10 cellular contexts compared by ENCODE assay signal in the genomic region with DNA sequence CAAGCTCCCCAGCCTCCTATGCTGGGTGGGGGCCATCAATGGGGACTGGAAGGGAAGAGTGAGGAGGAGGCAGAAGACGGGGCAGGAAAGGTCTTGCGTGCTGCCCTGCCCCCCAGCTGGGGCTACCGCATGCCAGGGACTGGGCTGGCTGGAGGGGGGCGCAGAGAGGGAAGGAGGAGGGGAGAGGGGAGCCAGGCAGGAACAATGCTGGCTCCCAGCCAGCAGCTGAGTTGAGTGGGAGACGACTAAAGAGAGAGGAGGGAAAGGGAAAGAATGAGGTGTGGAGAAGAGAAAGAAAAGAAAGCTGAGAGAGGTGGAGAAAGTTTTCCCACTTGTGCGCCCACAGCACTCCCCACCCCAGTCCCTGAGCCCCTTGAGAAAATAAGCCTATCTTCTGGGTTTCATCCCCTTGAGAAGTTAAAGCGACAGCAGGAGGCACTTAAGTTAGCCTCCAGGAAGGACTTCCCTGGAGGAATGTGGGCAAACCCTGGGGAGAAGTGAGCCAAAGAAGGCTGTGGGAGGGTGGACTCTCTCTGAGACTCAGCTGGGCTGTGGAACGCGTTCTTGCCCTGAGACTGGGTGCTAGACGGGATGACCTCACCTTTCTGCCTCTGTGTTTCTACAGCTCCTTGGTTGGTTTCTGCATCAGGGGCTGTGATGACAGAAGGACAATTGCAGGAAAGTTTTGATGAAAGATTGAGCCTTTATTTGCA. TPM values are rescaled to one million over a fixed set of nuclear protein-coding genes. Genes with fewer than 3 reads are reported as not detected.
DNase-seq lines count a peak whose midpoint lies in the region; ATAC-seq, FAIRE-seq and TF ChIP-seq lines count a peak whose summit lies in the region.
"Had no signal": no experiment of that assay in that cellular context is flagged by ENCODE, and none has a peak within 500 bp of the region (broad histone marks: within the 10 kb centered on the region; RNA-seq: fewer than 3 reads in every experiment).

No MANE protein-coding gene starts in this region.

- intact Hi-C loops in left ventricle myocardium inferior (cut with micrococcal nuclease), result loop anchor here (2.0 kb wide), 1 partner anchor 35 kb away; no protein-coding TSS in a partner anchor
- intact Hi-C loops in vagina (cut with DNase I), result loop anchor here (1.0 kb wide), 1 partner anchor 36 kb away; no protein-coding TSS in a partner anchor

- peaks cover 59% of the 10 kb centered on the region for H3K4me1 Mint-ChIP-seq in WTC11

- peaks cover 50% of the 10 kb centered on the region for H3K4me1 ChIP-seq in cardiac muscle cell (ENCODE audit: low read depth)
- peaks cover 19% of the 10 kb centered on the region for H3K4me1 ChIP-seq in left ventricle myocardium inferior
- H3K4me1 ChIP-seq in iPS-15b (ENCODE audit: control insufficient read depth, insufficient read depth, low read length), result peaks cover 37% of the 10 kb centered on the region
- H3K4me1 ChIP-seq in vagina, result peaks cover 57% of the 10 kb centered on the region

- DNase-seq in cardiac muscle cell (ENCODE audit: low read depth in 1 of 2, low spot score in 1 of 2), result peak; percentile 53 to 68
- no peak for DNase-seq in left ventricle myocardium inferior
- DNase-seq in WTC11 (ENCODE audit: low spot score), result no peak
- no peak for DNase-seq in vagina (ENCODE audit: extremely low spot score in 2 of 2)
- DNase-seq in caudate nucleus (lab: John Stamatoyannopoulos, UW), result no peak
- DNase-seq in iPS-NIHi11 (ENCODE audit: low spot score), result no peak
- DNase-seq in HTR-8/SVneo (ENCODE audit: insufficient read length, low spot score), result no peak

- H3K4me3 ChIP-seq in cardiac muscle cell (peak overlapping the region; percentile 24), left ventricle myocardium inferior (no peak overlapping the region), iPS-15b (ENCODE audit: low read depth, low read length) (peak overlapping the region; percentile 48), vagina (peak overlapping the region in 1 of 2 donors; percentile 15)

- no peak for TF ChIP-seq POLR2A in vagina (IDR thresholded peaks at IDR 0.05)

- H3K36me3 Mint-ChIP-seq in WTC11, result no peaks in the 10 kb centered on the region
- H3K36me3 Mint-ChIP-seq: CD8-positive, alpha-beta memory T cell had no signal

- no peaks in the 10 kb centered on the region for H3K9me3 ChIP-seq in cardiac muscle cell (ENCODE audit: low read depth)
- no peaks in the 10 kb centered on the region for H3K9me3 ChIP-seq in left ventricle myocardium inferior (replicated peaks)
- H3K9me3 ChIP-seq in iPS-15b (ENCODE audit: control insufficient read depth, insufficient read depth, low read length), result no peaks in the 10 kb centered on the region
- H3K9me3 ChIP-seq in vagina, result no peaks in the 10 kb centered on the region
- H3K9me3 ChIP-seq: heart left ventricle had no signal

- H3K4me3 Mint-ChIP-seq in WTC11, result peak overlapping the region; percentile 74

- H3K9ac ChIP-seq in iPS-15b (ENCODE audit: low read depth, low read length), result no peak overlapping the region

- H3K36me3 ChIP-seq in cardiac muscle cell, result no peaks in the 10 kb centered on the region
- no peaks in the 10 kb centered on the region for H3K36me3 ChIP-seq in left ventricle myocardium inferior
- no peaks in the 10 kb centered on the region for H3K36me3 ChIP-seq in iPS-15b (ENCODE audit: control insufficient read depth, insufficient read depth, low read length)
- H3K36me3 ChIP-seq in vagina, result no peaks in the 10 kb centered on the region
- H3K36me3 ChIP-seq: heart left ventricle had no signal

- CTCF ChIA-PET in WTC11 (lab: Charles Lee), result interaction anchor here (0.6 to 17.1 kb wide), 61 partner anchors 7 to 237 kb away, joined by 3 to 1553 read pairs (median 6); a partner anchor contains a TSS

- TF ChIP-seq CTCF in cardiac muscle cell (IDR thresholded peaks at IDR 0.05; ENCODE audit: low read depth, low read length) (no peak), left ventricle myocardium inferior (IDR thresholded peaks at IDR 0.05; ENCODE audit: borderline replicate concordance) (no peak), WTC11 (IDR thresholded peaks at IDR 0.05) (no peak), vagina (IDR thresholded peaks at IDR 0.05) (no peak)

- H3K9me3 Mint-ChIP-seq in WTC11, result no peaks in the 10 kb centered on the region
- H3K9me3 Mint-ChIP-seq: CD8-positive, alpha-beta memory T cell had no signal

- H3K27ac ChIP-seq in cardiac muscle cell (peak overlapping the region; percentile 89), left ventricle myocardium inferior (replicated peaks) (no peak overlapping the region), vagina (peak overlapping the region; percentile 60), caudate nucleus (ENCODE audit: low read depth, low read length) (no peak overlapping the region)
- H3K27ac ChIP-seq: heart left ventricle had no signal

- H3K27me3 ChIP-seq in cardiac muscle cell, result no peaks in the 10 kb centered on the region
- H3K27me3 ChIP-seq in left ventricle myocardium inferior (ENCODE audit: low read depth), result peaks cover 98% of the 10 kb centered on the region
- H3K27me3 ChIP-seq in iPS-15b (ENCODE audit: control insufficient read depth, insufficient read depth, low read length), result no peaks in the 10 kb centered on the region
- H3K27me3 ChIP-seq in vagina, result no peaks in the 10 kb centered on the region

- POLR2A ChIA-PET in WTC11 (lab: Charles Lee), result interaction anchor here (0.9 to 8.0 kb wide), 15 partner anchors 9 to 170 kb away, joined by 3 to 195 read pairs (median 5); a partner anchor contains a TSS

- no peak for ATAC-seq in WTC11

- FAIRE-seq in HTR-8/SVneo (lab: Jason Lieb, UNC), result no peak

- peak overlapping the region; percentile 25; the same call in 1 of the 2 replicates for H3K27ac Mint-ChIP-seq in WTC11

- H3K27me3 Mint-ChIP-seq in WTC11 (ENCODE audit: low read depth), result peaks cover 7% of the 10 kb centered on the region; the same call in 1 of the 2 replicates

TF ChIP-seq in WTC11, 78 proteins besides CTCF, POLR2A, EP300 and RAD21:
- TF ChIP-seq SOX15 (CRISPR knock-in tag; IDR thresholded peaks at IDR 0.05) (no peak), NR1H2 (CRISPR knock-in tag; IDR thresholded peaks at IDR 0.05) (no peak), ZNF263 (CRISPR knock-in tag; IDR thresholded peaks at IDR 0.05; ENCODE audit: low read depth) (no peak), GTF2I (CRISPR knock-in tag; conservative IDR thresholded peaks at IDR 0.05) (peak; percentile 95)
- TF ChIP-seq, protein P1, sequence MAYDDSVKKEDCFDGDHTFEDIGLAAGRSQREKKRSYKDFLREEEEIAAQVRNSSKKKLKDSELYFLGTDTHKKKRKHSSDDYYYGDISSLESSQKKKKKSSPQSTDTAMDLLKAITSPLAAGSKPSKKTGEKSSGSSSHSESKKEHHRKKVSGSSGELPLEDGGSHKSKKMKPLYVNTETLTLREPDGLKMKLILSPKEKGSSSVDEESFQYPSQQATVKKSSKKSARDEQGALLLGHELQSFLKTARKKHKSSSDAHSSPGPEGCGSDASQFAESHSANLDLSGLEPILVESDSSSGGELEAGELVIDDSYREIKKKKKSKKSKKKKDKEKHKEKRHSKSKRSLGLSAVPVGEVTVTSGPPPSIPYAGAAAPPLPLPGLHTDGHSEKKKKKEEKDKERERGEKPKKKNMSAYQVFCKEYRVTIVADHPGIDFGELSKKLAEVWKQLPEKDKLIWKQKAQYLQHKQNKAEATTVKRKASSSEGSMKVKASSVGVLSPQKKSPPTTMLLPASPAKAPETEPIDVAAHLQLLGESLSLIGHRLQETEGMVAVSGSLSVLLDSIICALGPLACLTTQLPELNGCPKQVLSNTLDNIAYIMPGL (CRISPR knock-in tag; IDR thresholded peaks at IDR 0.05), result no peak
- TF ChIP-seq, protein P2, sequence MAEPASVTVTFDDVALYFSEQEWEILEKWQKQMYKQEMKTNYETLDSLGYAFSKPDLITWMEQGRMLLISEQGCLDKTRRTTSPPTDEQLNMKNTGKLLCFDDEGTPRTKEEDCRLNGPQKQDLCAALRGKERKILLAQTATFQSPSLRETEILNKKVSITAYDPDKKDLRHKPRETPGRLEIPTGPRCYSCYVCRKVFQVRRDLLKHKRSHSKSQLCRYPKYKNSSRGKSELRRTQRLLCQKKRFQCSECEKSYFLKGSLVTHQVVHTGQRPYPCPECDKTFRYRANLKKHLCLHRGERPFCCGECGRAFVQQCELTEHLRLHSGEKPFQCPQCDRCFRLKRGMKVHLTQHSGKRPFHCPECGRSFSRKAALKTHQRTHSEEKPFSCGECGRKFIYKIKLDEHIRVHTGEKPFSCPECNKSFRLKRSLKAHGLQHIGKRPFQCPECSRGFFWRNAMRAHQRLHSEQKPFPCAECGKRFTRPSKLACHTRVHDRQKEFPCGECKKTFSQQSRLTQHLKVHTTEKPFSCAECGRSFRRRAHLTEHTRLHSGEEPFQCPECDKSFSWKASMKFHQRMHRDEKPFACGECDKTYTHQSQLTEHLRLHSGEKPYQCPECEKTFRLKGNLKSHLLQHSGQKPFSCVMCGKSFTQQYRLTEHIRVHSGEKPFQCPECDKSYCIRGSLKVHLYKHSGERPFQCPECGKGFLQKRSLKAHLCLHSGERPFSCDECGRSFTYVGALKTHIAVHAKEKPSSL (CRISPR knock-in tag; conservative IDR thresholded peaks at IDR 0.05), result no peak
TF ChIP-seq in WTC11: peak in this region for 1.

RNA-seq across cellular contexts. Expression of a gene that starts 12.9 kb away (rescaled TPM):
- total RNA-seq in cardiac muscle cell, result 302 and 391 TPM in 2 replicates
- 86.5 and 89.3 TPM in 2 replicates for polyA plus RNA-seq in cardiac muscle cell
- 164 TPM for total RNA-seq in left ventricle myocardium inferior
- total RNA-seq in WTC11 (2021), result 103 to 127 TPM (median 104 TPM) in 3 replicates
- 16.0 TPM for total RNA-seq in vagina
- total RNA-seq: CD8-positive, alpha-beta memory T cell had no signal
- polyA plus RNA-seq: CD8-positive, alpha-beta memory T cell had no signal

RNA-seq across cellular contexts. Expression of a gene that starts 15.3 kb away (rescaled TPM):
- 556 and 900 TPM in 2 replicates for total RNA-seq in cardiac muscle cell
- 824 and 1,249 TPM in 2 replicates for polyA plus RNA-seq in cardiac muscle cell
- 0.60 TPM for total RNA-seq in left ventricle myocardium inferior
- total RNA-seq in WTC11 (2021), result 135 to 195 TPM (median 186 TPM) in 3 replicates
- total RNA-seq in vagina, result 97.7 TPM
- polyA plus RNA-seq: CD8-positive, alpha-beta memory T cell had no signal

RNA-seq across cellular contexts. Expression of a gene that starts 38.2 kb away (rescaled TPM):
- total RNA-seq in cardiac muscle cell, result 22.8 and 25.4 TPM in 2 replicates
- polyA plus RNA-seq in cardiac muscle cell, result 19.5 and 20.9 TPM in 2 replicates
- total RNA-seq in left ventricle myocardium inferior, result 18.1 TPM
- 32.0 to 41.0 TPM (median 37.9 TPM) in 3 replicates for total RNA-seq in WTC11 (2021)
- 17.7 TPM for total RNA-seq in vagina

RNA-seq across cellular contexts. Expression of a gene that starts 38.5 kb away (rescaled TPM):
- total RNA-seq in cardiac muscle cell (22.6 and 27.3 TPM in 2 replicates), left ventricle myocardium inferior (11.5 TPM), WTC11 (2021) (37.2 to 43.8 TPM (median 42.2 TPM) in 3 replicates), vagina (12.8 TPM)
- 25.1 and 31.3 TPM in 2 replicates for polyA plus RNA-seq in cardiac muscle cell

RNA-seq across cellular contexts. Expression of a gene that starts 48.2 kb away (rescaled TPM):
- 0.86 and 1.2 TPM in 2 replicates for total RNA-seq in cardiac muscle cell
- polyA plus RNA-seq in cardiac muscle cell, result 0.23 and 0.39 TPM in 2 replicates
- total RNA-seq in left ventricle myocardium inferior, result 0.05 TPM
- total RNA-seq in WTC11 (2021), result 2.5 to 3.7 TPM (median 3.6 TPM) in 3 replicates
- total RNA-seq in vagina, result 2.0 TPM
- total RNA-seq: CD8-positive, alpha-beta memory T cell had no signal
- polyA plus RNA-seq: CD8-positive, alpha-beta memory T cell had no signal

Comparison
In these comparisons a context has a peak if more than half of its experiments do, and no peak if none do; other contexts are left out.
1. DNase-seq: peak in cardiac muscle cell (2 of 2); none in left ventricle myocardium inferior (single experiment), WTC11 (single experiment), vagina (0 of 2), caudate nucleus (0 of 61), iPS-NIHi11 (single experiment) and HTR-8/SVneo (single experiment).
2. H3K27ac ChIP-seq: peak in cardiac muscle cell (single experiment) and vagina (single experiment); none in left ventricle myocardium inferior (single experiment) and caudate nucleus (single experiment).
3. RNA of a gene that starts 15.3 kb away (total RNA-seq): 556 to 900 TPM in cardiac muscle cell, 135 to 195 TPM in WTC11 and 97.7 TPM in vagina (single experiment); 0.60 TPM in left ventricle myocardium inferior (single experiment); every median in the first group is over 10 times any median in the second.